Comparison of ENCODE assay signal across 15 cellular contexts in the genomic region with DNA sequence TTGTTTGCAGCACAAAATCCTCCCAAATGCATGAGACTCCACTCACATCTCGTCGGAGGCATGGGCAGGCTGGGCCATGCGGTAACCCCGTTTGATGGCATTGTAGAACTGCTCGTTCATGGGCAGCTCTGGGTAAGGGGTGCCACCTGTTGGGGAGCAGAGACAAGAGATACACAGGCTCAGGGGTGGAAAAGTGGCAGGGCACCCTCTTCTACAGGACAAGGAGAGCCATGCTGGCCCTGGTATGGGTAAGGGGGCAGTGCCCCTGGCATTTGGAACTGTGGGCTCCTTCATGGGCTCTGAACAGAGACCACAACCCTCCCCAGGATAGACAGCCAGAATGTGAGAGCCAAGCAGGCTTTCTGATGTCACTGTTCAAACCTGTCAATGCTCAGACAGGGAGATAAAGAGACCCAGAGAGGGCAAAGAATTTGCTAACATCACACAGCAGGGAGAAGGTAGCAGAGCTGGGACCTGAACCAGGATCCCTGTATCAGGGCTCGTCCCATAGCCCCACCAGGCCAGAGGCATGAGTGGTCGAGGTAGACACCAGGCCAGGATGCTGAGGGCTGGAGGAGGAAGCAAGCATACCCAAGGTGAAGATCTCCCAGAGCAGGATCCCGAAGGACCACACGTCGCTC. TPM values are rescaled to one million over a fixed set of nuclear protein-coding genes. Genes with fewer than 3 reads are reported as not detected.
DNase-seq lines count a peak whose midpoint lies in the region; ATAC-seq, FAIRE-seq and TF ChIP-seq lines count a peak whose summit lies in the region.
"Had no signal": no experiment of that assay in that cellular context is flagged by ENCODE, and none has a peak within 500 bp of the region (broad histone marks: within the 10 kb centered on the region; RNA-seq: fewer than 3 reads in every experiment).

No MANE protein-coding gene starts in this region.

- POLR2A ChIA-PET in GM12878 (lab: Charles Lee) = no interaction called here

- H4K20me1 ChIP-seq in GM12878 (ENCODE audit: control insufficient read depth, insufficient read depth) = no peaks in the 10 kb centered on the region
- H4K20me1 ChIP-seq in osteoblast (ENCODE audit: insufficient read depth, low read length) = no peaks in the 10 kb centered on the region

- TF ChIP-seq EP300 in GM12878 (IDR thresholded peaks at IDR 0.05; ENCODE audit: borderline replicate concordance in 1 of 2, control insufficient read depth in 1 of 2, low read depth in 2 of 2, low read length in 2 of 2) = no peak

- no peak for DNase-seq in GM06990 (ENCODE audit: extremely low read depth, insufficient read length)
- DNase-seq in GM12878 (ENCODE audit: low read depth, low spot score) = no peak
- DNase-seq in osteoblast (ENCODE audit: insufficient read length, low spot score, missing footprints) = peak; percentile 56
- DNase-seq in SHP77 treated with DMSO at 0.1 percent for 48 hours (lab: John Stamatoyannopoulos, UW) = no peak
- DNase-seq: NCI-H226 had no signal

- SMC1A ChIA-PET in GM12878 (lab: Charles Lee; ENCODE audit: uncharacterized antibody, unreplicated experiment) = interaction anchor here (0.8 to 1.3 kb wide), 2 partner anchors 71 to 115 kb away, joined by 3 read pairs; no protein-coding TSS in a partner anchor

- H3K27me3 ChIP-seq in GM06990 (replicated peaks; ENCODE audit: control insufficient read depth, insufficient read depth, low read length) = no peaks in the 10 kb centered on the region
- H3K27me3 ChIP-seq in GM12878 (replicated peaks in 1 of 2; ENCODE audit: control insufficient read depth in 2 of 2, insufficient read depth in 2 of 2, low read length in 1 of 2) = no peaks in the 10 kb centered on the region
- H3K27me3 ChIP-seq in osteoblast (ENCODE audit: insufficient read depth, low read length) = no peaks in the 10 kb centered on the region
- H3K27me3 ChIP-seq: esophagus muscularis mucosa had no signal

- intact Hi-C loops in GM12878 (cut with micrococcal nuclease; ENCODE audit: unreplicated experiment) = no loop called here

- H3K4me3 ChIP-seq in GM06990 (replicated peaks; ENCODE audit: low read depth, low read length) (no peak overlapping the region), GM12878 (no peak overlapping the region), osteoblast (ENCODE audit: insufficient read depth, low read length) (no peak overlapping the region)
- H3K4me3 ChIP-seq: esophagus muscularis mucosa, GM23338, prostate gland, thoracic aorta had no signal

- TF ChIP-seq RAD21 in GM12878 (IDR thresholded peaks at IDR 0.05; ENCODE audit: insufficient read depth, low read depth, low read length) = peak; percentile 44

- H3K27ac ChIP-seq in GM12878 (ENCODE audit: control insufficient read depth, insufficient read depth) (no peak overlapping the region), osteoblast (ENCODE audit: low read depth, low read length) (no peak overlapping the region)
- H3K27ac ChIP-seq: esophagus muscularis mucosa, prostate gland, thoracic aorta had no signal

- H3K9me3 ChIP-seq in GM12878 (replicated peaks; ENCODE audit: control insufficient read depth, insufficient read depth, low read length) (no peaks in the 10 kb centered on the region), osteoblast (ENCODE audit: low read depth, low read length) (no peaks in the 10 kb centered on the region)
- H3K9me3 ChIP-seq: esophagus muscularis mucosa, prostate gland, thoracic aorta had no signal

- H3K79me2 ChIP-seq in GM12878 (ENCODE audit: control insufficient read depth, insufficient read depth, low read length) = no peaks in the 10 kb centered on the region
- no peaks in the 10 kb centered on the region for H3K79me2 ChIP-seq in osteoblast (ENCODE audit: insufficient read depth, low read length)

- ATAC-seq in GM12878 (peak; percentile 34; the same call in 2 of the 3 replicates), HG03135 (IDR thresholded peaks at IDR 0.05; ENCODE audit: unreplicated experiment) (no peak), HG03432 (IDR thresholded peaks at IDR 0.05; ENCODE audit: unreplicated experiment) (no peak)
- ATAC-seq: GM23338 had no signal

- in situ Hi-C loops in GM12878 (cut with MboI) = no loop called here

- no peak overlapping the region for H2AFZ ChIP-seq in GM12878 (ENCODE audit: control insufficient read depth, low read depth, low read length)
- no peak overlapping the region for H2AFZ ChIP-seq in osteoblast (ENCODE audit: low read length)
- H2AFZ ChIP-seq: GM23338 had no signal

- H3K4me2 ChIP-seq in GM12878 (ENCODE audit: control insufficient read depth, insufficient read depth) (no peak overlapping the region), osteoblast (ENCODE audit: insufficient read depth, low read length) (no peak overlapping the region)
- H3K4me2 ChIP-seq: GM23338 had no signal

- no peaks in the 10 kb centered on the region for H3K4me1 ChIP-seq in GM12878 (ENCODE audit: control insufficient read depth, insufficient read depth, low read length)
- H3K4me1 ChIP-seq in osteoblast (ENCODE audit: insufficient read depth, low read length) = no peaks in the 10 kb centered on the region
- H3K4me1 ChIP-seq: esophagus muscularis mucosa, prostate gland had no signal

- WGBS in GM12878 (ENCODE audit: insufficient coverage, insufficient replicate concordance, low lambda C conversion rate, missing lambda C conversion rate) = 25% methylated on average over 10 of the region's 10 CpGs

- FAIRE-seq in GM12878 (lab: Jason Lieb, UNC) = no peak
- FAIRE-seq: colon, HTR-8/SVneo had no signal

- no TSS peak for BruUV-seq in GM12878 (replicated peaks; lab: Mats Ljungman, UMichigan)

- peak; percentile 24 for TF ChIP-seq CTCF in GM06990 (IDR thresholded peaks at IDR 0.05; ENCODE audit: insufficient read depth, low read length, poor library complexity, severe bottlenecking)
- peak; percentile 38 for TF ChIP-seq CTCF in GM12873 (IDR thresholded peaks at IDR 0.05; ENCODE audit: insufficient read depth, low read depth, low read length, missing control alignments)
- TF ChIP-seq CTCF in GM12878 (IDR thresholded peaks at IDR 0.05 in 2 of 3, conservative IDR thresholded peaks at IDR 0.05 in 1 of 3; ENCODE audit: control insufficient read depth in 2 of 3, extremely low read depth in 1 of 3, insufficient read depth in 1 of 3, low read depth in 3 of 3, low read length in 3 of 3) = peak; percentile 17 to 29 (median 18); a peak in 3 of 6 replicates
- no peak for TF ChIP-seq CTCF in osteoblast (IDR thresholded peaks at IDR 0.05; ENCODE audit: extremely low read depth, low read depth, low read length)

- RAD21 ChIA-PET in GM12878 (lab: Charles Lee; ENCODE audit: unreplicated experiment) = interaction anchor here (1.0 to 1.3 kb wide), 2 partner anchors 99 to 113 kb away, joined by 5 to 6 read pairs; no protein-coding TSS in a partner anchor

- H3K36me3 ChIP-seq in GM06990 (ENCODE audit: control insufficient read depth, insufficient read depth, low read length) (no peaks in the 10 kb centered on the region), GM12878 (ENCODE audit: control insufficient read depth in 2 of 2, insufficient read depth in 2 of 2, low read length in 1 of 2) (no peaks in the 10 kb centered on the region), osteoblast (ENCODE audit: insufficient read depth, low read length) (peaks cover 97% of the 10 kb centered on the region)
- H3K36me3 ChIP-seq: prostate gland had no signal

- CTCF ChIA-PET in GM12878 (lab: Yijun Ruan, JAX) = interaction anchor here (0.7 to 1.3 kb wide), 5 partner anchors 33 to 397 kb away, joined by 3 to 7 read pairs (median 3); a partner anchor contains a TSS

- no peak for TF ChIP-seq POLR2A in GM12878 (IDR thresholded peaks at IDR 0.05; ENCODE audit: low read depth, low read length)

- no peak overlapping the region for H3K9ac ChIP-seq in GM12878 (ENCODE audit: control insufficient read depth, insufficient read depth, low read length)

RNA-seq across cellular contexts. Expression of a gene that starts 33.2 kb away (rescaled TPM):
- total RNA-seq in GM12878 (2013; cell fraction: nucleolus; rRNA removed) = 9.9 TPM in 2 replicates
- 2.0 and 2.4 TPM in 2 replicates for total RNA-seq in GM12878 (2014; rRNA removed)
- 0.63 and 0.69 TPM in 2 replicates for total RNA-seq in GM12878 (2014; rRNA removed; fragmentation: Illumina TruSeq; extraction: Trizol)
- total RNA-seq in GM12878 (2021) = 3.6 and 4.4 TPM in 2 replicates
- polyA plus RNA-seq in GM12878 (2011; ENCODE audit: low read depth) = 0.34 TPM
- 0.73 and 1.7 TPM in 2 replicates for polyA plus RNA-seq in GM12878 (2011; rRNA removed)
- 2.0 and 2.1 TPM in 2 replicates for polyA plus RNA-seq in GM12878 (2011; cell fraction: cytosol; rRNA removed)
- 2.5 and 3.6 TPM in 2 replicates for polyA plus RNA-seq in GM12878 (2011; cell fraction: nucleus; rRNA removed)
- 0.64 and 0.76 TPM in 2 replicates for polyA plus RNA-seq in GM12878 (2012)
- 0.97 and 2.3 TPM in 2 replicates for polyA plus RNA-seq in GM12878 (2014; fragmentation: Illumina TruSeq; extraction: Trizol)
- polyA plus RNA-seq in GM12878 (2014; fragmentation: Nextera tagmentation; extraction: Ambion mirVana) = under 1 TPM; 0.35 to 0.38 TPM
- 2.8 and 3.2 TPM in 2 replicates for polyA plus RNA-seq in GM12878 (2014; rRNA removed)
- polyA plus RNA-seq in GM12878 (2016; fragmentation: Nextera tagmentation; extraction: Ambion mirVana) = under 1 TPM; 0.47 to 0.79 TPM
- polyA minus RNA-seq in GM12878 (2011; rRNA and poly(A)+ RNA removed) = 2.0 and 3.2 TPM in 2 replicates
- polyA minus RNA-seq in GM12878 (2011; cell fraction: cytosol; rRNA and poly(A)+ RNA removed) = 0.80 and 0.83 TPM in 2 replicates
- 0.48 and 1.2 TPM in 2 replicates for polyA minus RNA-seq in GM12878 (2011; cell fraction: nucleus; rRNA and poly(A)+ RNA removed)
- 0.36 and 0.88 TPM in 2 replicates for total RNA-seq in osteoblast
- total RNA-seq: GM23338 had no signal

RNA-seq across cellular contexts. Expression of a gene that starts 36.1 kb away (rescaled TPM):
- 33.8 and 34.4 TPM in 2 replicates for total RNA-seq in GM12878 (2013; cell fraction: nucleolus; rRNA removed)
- total RNA-seq in GM12878 (2014; rRNA removed) = 1.8 and 3.0 TPM in 2 replicates
- 1.2 and 1.4 TPM in 2 replicates for total RNA-seq in GM12878 (2014; rRNA removed; fragmentation: Illumina TruSeq; extraction: Trizol)
- 2.2 and 3.3 TPM in 2 replicates for total RNA-seq in GM12878 (2021)
- 0.93 TPM for polyA plus RNA-seq in GM12878 (2011; ENCODE audit: low read depth)
- 0.64 and 0.65 TPM in 2 replicates for polyA plus RNA-seq in GM12878 (2011; rRNA removed)
- polyA plus RNA-seq in GM12878 (2011; cell fraction: cytosol; rRNA removed) = 0.87 and 1.5 TPM in 2 replicates
- 2.1 and 4.4 TPM in 2 replicates for polyA plus RNA-seq in GM12878 (2011; cell fraction: nucleus; rRNA removed)
- polyA plus RNA-seq in GM12878 (2012) = 2.0 and 2.7 TPM in 2 replicates
- polyA plus RNA-seq in GM12878 (2014; fragmentation: Illumina TruSeq; extraction: Trizol) = 0.41 and 0.90 TPM in 2 replicates
- polyA plus RNA-seq in GM12878 (2014; fragmentation: Nextera tagmentation; extraction: Ambion mirVana) = under 1 TPM; 0.02 to 0.16 TPM
- 0.94 and 2.1 TPM in 2 replicates for polyA plus RNA-seq in GM12878 (2014; rRNA removed)
- polyA plus RNA-seq in GM12878 (2016; fragmentation: Nextera tagmentation; extraction: Ambion mirVana) = 1 to 10 TPM; 1.5 to 1.7 TPM
- 2.6 and 2.8 TPM in 2 replicates for polyA minus RNA-seq in GM12878 (2011; rRNA and poly(A)+ RNA removed)
- 0.94 and 1.6 TPM in 2 replicates for polyA minus RNA-seq in GM12878 (2011; cell fraction: cytosol; rRNA and poly(A)+ RNA removed)
- polyA minus RNA-seq in GM12878 (2011; cell fraction: nucleus; rRNA and poly(A)+ RNA removed) = 2.8 and 4.2 TPM in 2 replicates
- total RNA-seq in osteoblast = 531 and 567 TPM in 2 replicates

RNA-seq across cellular contexts. Expression of a gene that starts 47.0 kb away (rescaled TPM):
- not detected in 2 replicates for total RNA-seq in GM12878 (2013; cell fraction: nucleolus; rRNA removed)
- total RNA-seq in GM12878 (2014; rRNA removed) (not detected in 2 replicates), GM12878 (2014; rRNA removed; fragmentation: Illumina TruSeq; extraction: Trizol) (not detected in 2 replicates), GM12878 (2021) (not detected in 2 replicates), osteoblast (0.29 and 0.36 TPM in 2 replicates)
- not detected for polyA plus RNA-seq in GM12878 (2011; ENCODE audit: low read depth)
- polyA plus RNA-seq in GM12878 (2011; rRNA removed) (not detected in 2 replicates), GM12878 (2014; fragmentation: Illumina TruSeq; extraction: Trizol) (not detected in 2 replicates), GM12878 (2014; fragmentation: Nextera tagmentation; extraction: Ambion mirVana) (not detected), GM12878 (2014; rRNA removed) (not detected in 2 replicates), GM12878 (2016; fragmentation: Nextera tagmentation; extraction: Ambion mirVana) (not detected)
- polyA plus RNA-seq in GM12878 (2011; cell fraction: cytosol; rRNA removed) = not detected in 2 replicates
- polyA plus RNA-seq in GM12878 (2011; cell fraction: nucleus; rRNA removed) = not detected in 2 replicates
- not detected in 2 replicates for polyA plus RNA-seq in GM12878 (2012)
- polyA minus RNA-seq in GM12878 (2011; rRNA and poly(A)+ RNA removed) = not detected in 2 replicates
- polyA minus RNA-seq in GM12878 (2011; cell fraction: cytosol; rRNA and poly(A)+ RNA removed) = not detected in 2 replicates
- polyA minus RNA-seq in GM12878 (2011; cell fraction: nucleus; rRNA and poly(A)+ RNA removed) = not detected in 2 replicates
- total RNA-seq: GM23338, thoracic aorta had no signal
- polyA plus RNA-seq: CD14-positive monocyte, GM23338 had no signal

Comparison
In these comparisons a context has a peak if more than half of its experiments do, and no peak if none do; other contexts are left out.
1. RNA of a gene that starts 36.1 kb away (total RNA-seq): 531 to 567 TPM in osteoblast; 1.2 to 34.4 TPM in GM12878; every median in the first group is over 10 times any median in the second.